In the genomic region with DNA sequence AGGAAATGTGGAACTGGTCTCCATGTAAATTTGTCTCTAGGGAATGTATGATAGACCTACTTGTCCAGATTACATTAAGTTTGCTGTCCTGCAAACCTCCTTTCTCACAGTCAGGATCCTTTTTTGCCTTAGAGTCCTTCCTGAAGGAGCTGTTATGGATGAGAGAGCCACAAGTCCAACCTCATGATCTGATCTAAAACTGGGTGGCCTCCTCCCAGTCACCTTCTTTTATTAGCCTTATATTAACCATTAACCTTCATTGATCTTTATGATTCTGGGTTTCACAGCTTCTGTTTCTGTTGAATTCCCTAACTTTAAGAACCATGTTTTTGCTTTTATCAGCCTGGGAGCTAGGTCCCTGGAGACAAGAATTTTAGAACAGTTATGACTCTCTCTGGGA, we compare ENCODE assay signal across 23 cellular contexts.
"Had no signal": no experiment of that assay in that cellular context is flagged by ENCODE, and none has a peak within 500 bp of the region (broad histone marks: within the 10 kb centered on the region; RNA-seq: fewer than 3 reads in every experiment).

No MANE protein-coding gene starts in this region.

- ATAC-seq: activated T-cell treated with anti-CD3 and anti-CD28 coated beads, Interleukin-2, amount 50 U/mL, for 4 hours had no signal

- H3K4me2 ChIP-seq: KMS-11 had no signal

- H3K9ac ChIP-seq: KMS-11 had no signal

- H3K27ac ChIP-seq: KMS-11, VCaP had no signal

- DNase-seq: activated CD4-positive, alpha-beta memory T cell treated with anti-CD3 and anti-CD28 coated beads for 36 hours; activated CD4-positive, alpha-beta T cell treated with anti-CD3 and anti-CD28 coated beads, Interleukin-2, amount 10 ng/mL, durations not matched to agents 7 days and 5 days; activated CD4-positive, CD25-positive, alpha-beta regulatory T cell; activated CD8-positive, alpha-beta memory T cell treated with anti-CD3 and anti-CD28 coated beads for 24 hours; activated gamma-delta T cell; activated naive CD4-positive, alpha-beta T cell treated with anti-CD3 and anti-CD28 coated beads for 36 hours; activated T-cell treated with anti-CD3 and anti-CD28 coated beads, Interleukin-2, amount 50 U/mL, for 4 hours; amygdala; caudate nucleus; NCI-H1092; NCI-H1417; NCI-H1694; NCI-H2029; NCI-H2107; NCI-H2171 treated with DMSO at 0.1 percent for 48 hours; NCI-H345; NCI-H510A; NCI-H526 treated with DMSO at 0.1 percent for 48 hours; NCI-H82; SIG-M5; T-helper 1 cell had no signal
